9 cellular contexts compared by ENCODE assay signal in genomic region chr10:87816842-87817178, GRCh38. TPM values are rescaled to one million over a fixed set of nuclear protein-coding genes. Genes with fewer than 3 reads are reported as not detected.
DNase-seq lines count a peak whose midpoint lies in the region; ATAC-seq and TF ChIP-seq lines count a peak whose summit lies in the region.
"Had no signal": no experiment of that assay in that cellular context is flagged by ENCODE, and none has a peak within 500 bp of the region (broad histone marks: within the 10 kb centered on the region; RNA-seq: fewer than 3 reads in every experiment).

No MANE protein-coding gene starts in this region.

- H3K4me3 Mint-ChIP-seq in naive thymus-derived CD8-positive, alpha-beta T cell: peak overlapping the region; percentile 87 to 99 (median 96)

- peaks cover 3 to 17% (median 8%) of the 10 kb centered on the region in 3 donors for H3K36me3 Mint-ChIP-seq in naive thymus-derived CD8-positive, alpha-beta T cell

- TF ChIP-seq POLR2A in breast epithelium (IDR thresholded peaks at IDR 0.05): no peak

- H3K27me3 Mint-ChIP-seq in naive thymus-derived CD8-positive, alpha-beta T cell: no peaks in the 10 kb centered on the region
- H3K27me3 Mint-ChIP-seq: dendritic cell treated with granulocyte-macrophage colony-stimulating factor and Interleukin-4, amounts not matched to agents 40 ng/mL and 50 ng/mL, for 4 days had no signal

- H3K9me3 Mint-ChIP-seq in naive thymus-derived CD8-positive, alpha-beta T cell: no peaks in the 10 kb centered on the region
- H3K9me3 Mint-ChIP-seq: dendritic cell treated with granulocyte-macrophage colony-stimulating factor and Interleukin-4, amounts not matched to agents 40 ng/mL and 50 ng/mL, for 4 days had no signal

- POLR2A ChIA-PET in naive thymus-derived CD8-positive, alpha-beta T cell (lab: Charles Lee): no interaction called here

- peaks cover 18% of the 10 kb centered on the region; the same call in 1 of the 2 replicates for H4K20me1 ChIP-seq in BLaER1
- no peaks in the 10 kb centered on the region for H4K20me1 ChIP-seq in Karpas-422 (ENCODE audit: insufficient read depth, low read depth, low read length)

- ATAC-seq in naive thymus-derived CD8-positive, alpha-beta T cell: no peak
- no peak for ATAC-seq in HG02938 (IDR thresholded peaks at IDR 0.05; ENCODE audit: unreplicated experiment)
- ATAC-seq in HG03135 (IDR thresholded peaks at IDR 0.05; ENCODE audit: unreplicated experiment): no peak
- ATAC-seq in HG03521 (IDR thresholded peaks at IDR 0.05; ENCODE audit: unreplicated experiment): no peak

- peaks cover 59% of the 10 kb centered on the region for H3K79me2 ChIP-seq in Karpas-422 (ENCODE audit: low read length)

- H3K9me3 ChIP-seq in BLaER1: peaks cover 7% of the 10 kb centered on the region; the same call in 1 of the 2 replicates
- H3K9me3 ChIP-seq in Karpas-422 (ENCODE audit: low read length): no peaks in the 10 kb centered on the region
- H3K9me3 ChIP-seq in breast epithelium: no peaks in the 10 kb centered on the region

- H3K4me3 ChIP-seq in BLaER1 (peak overlapping the region; percentile 84), Karpas-422 (ENCODE audit: low read length) (peak overlapping the region; percentile 88), breast epithelium (peak overlapping the region in 2 of 3 donors; percentile 69 to 90)

- DNase-seq in Karpas-422 (no peak), breast epithelium (ENCODE audit: low spot score in 2 of 2) (no peak), kidney glomerular epithelial cell (lab: John Stamatoyannopoulos, UW) (no peak)
- no peak for DNase-seq in naive thymus-derived CD8-positive, alpha-beta T cell

- H3K27ac Mint-ChIP-seq in naive thymus-derived CD8-positive, alpha-beta T cell: peak overlapping the region in 9 of 10 donors; percentile 69 to 99 (median 98)

- H3K4me1 Mint-ChIP-seq in naive thymus-derived CD8-positive, alpha-beta T cell: peaks cover 18 to 40% (median 37%) of the 10 kb centered on the region in 4 donors

- no peaks in the 10 kb centered on the region for H3K9me2 ChIP-seq in Karpas-422 (replicated peaks; ENCODE audit: insufficient read depth, low read length)

- peaks cover 14% of the 10 kb centered on the region for H3K36me3 ChIP-seq in BLaER1
- peaks cover 23% of the 10 kb centered on the region for H3K36me3 ChIP-seq in Karpas-422 (ENCODE audit: insufficient read depth, low read length)
- H3K36me3 ChIP-seq in breast epithelium: no peaks in the 10 kb centered on the region

- H3K4me1 ChIP-seq in BLaER1: peaks cover 32% of the 10 kb centered on the region
- H3K4me1 ChIP-seq in Karpas-422 (ENCODE audit: low read length): peaks cover 32% of the 10 kb centered on the region
- no peaks in the 10 kb centered on the region for H3K4me1 ChIP-seq in breast epithelium

- TF ChIP-seq CTCF in breast epithelium (IDR thresholded peaks at IDR 0.05): no peak

- H3K9ac ChIP-seq in BLaER1 (peak overlapping the region; percentile 88; the same call in 1 of the 2 replicates), Karpas-422 (ENCODE audit: low read length) (peak overlapping the region; percentile 92)

- H3K27me3 ChIP-seq in BLaER1: no peaks in the 10 kb centered on the region
- H3K27me3 ChIP-seq in Karpas-422 (ENCODE audit: low read length): no peaks in the 10 kb centered on the region
- H3K27me3 ChIP-seq in breast epithelium: no peaks in the 10 kb centered on the region

- intact Hi-C loops in breast epithelium (cut with DNase I; ENCODE audit: low total_unique reads): no loop called here

- H3K27ac ChIP-seq in BLaER1: no peak overlapping the region
- H3K27ac ChIP-seq in Karpas-422 (ENCODE audit: low read length): peak overlapping the region; percentile 88
- peak overlapping the region in 1 of 2 donors; percentile 88 for H3K27ac ChIP-seq in breast epithelium

- H3K4me2 ChIP-seq in BLaER1 (peak overlapping the region; percentile 92), Karpas-422 (ENCODE audit: low read depth, low read length, poor library complexity, severe bottlenecking) (peak overlapping the region; percentile 93)

- H2AFZ ChIP-seq in Karpas-422 (ENCODE audit: low read length): no peak overlapping the region

RNA-seq across cellular contexts. Expression of gene ATAD1, which starts 1.2 kb away (rescaled TPM):
- 21.8 and 41.6 TPM in 2 replicates for total RNA-seq in Karpas-422 (2014; rRNA removed; shearing (Covaris generic); ENCODE audit: low replicate concordance)
- 10 to 100 TPM; 40.6 to 49.6 (median 41.0) TPM for total RNA-seq in breast epithelium
- total RNA-seq in naive thymus-derived CD8-positive, alpha-beta T cell: 10 to 100 TPM; 53.3 to 59.7 TPM
- polyA plus RNA-seq in naive thymus-derived CD8-positive, alpha-beta T cell: 10 to 100 TPM; 32.4 to 39.0 (median 35.9) TPM

RNA-seq across cellular contexts. Expression of gene KLLN, which starts 46.5 kb away (rescaled TPM):
- 1.1 and 2.0 TPM in 2 replicates for total RNA-seq in Karpas-422 (2014; rRNA removed; shearing (Covaris generic); ENCODE audit: low replicate concordance)
- 1 to 10 TPM in 1 of 3 donors, under 1 TPM in 2; 0.44 to 1.1 (median 0.66) TPM for total RNA-seq in breast epithelium
- total RNA-seq in naive thymus-derived CD8-positive, alpha-beta T cell: 1 to 10 TPM; 1.4 to 1.7 TPM
- under 1 TPM; 0.08 to 0.47 (median 0.19) TPM for polyA plus RNA-seq in naive thymus-derived CD8-positive, alpha-beta T cell

RNA-seq across cellular contexts. Expression of gene PTEN, which starts 46.6 kb away (rescaled TPM):
- total RNA-seq in Karpas-422 (2014; rRNA removed; shearing (Covaris generic); ENCODE audit: low replicate concordance): 161 and 281 TPM in 2 replicates
- total RNA-seq in breast epithelium: 100 to 1,000 TPM; 178 to 366 (median 186) TPM
- total RNA-seq in naive thymus-derived CD8-positive, alpha-beta T cell: 10 to 100 TPM; 83.3 to 90.0 TPM
- 10 to 100 TPM; 29.4 to 37.7 (median 30.4) TPM for polyA plus RNA-seq in naive thymus-derived CD8-positive, alpha-beta T cell
